ENCODE assay signal across 1 cellular context in the genomic region with DNA sequence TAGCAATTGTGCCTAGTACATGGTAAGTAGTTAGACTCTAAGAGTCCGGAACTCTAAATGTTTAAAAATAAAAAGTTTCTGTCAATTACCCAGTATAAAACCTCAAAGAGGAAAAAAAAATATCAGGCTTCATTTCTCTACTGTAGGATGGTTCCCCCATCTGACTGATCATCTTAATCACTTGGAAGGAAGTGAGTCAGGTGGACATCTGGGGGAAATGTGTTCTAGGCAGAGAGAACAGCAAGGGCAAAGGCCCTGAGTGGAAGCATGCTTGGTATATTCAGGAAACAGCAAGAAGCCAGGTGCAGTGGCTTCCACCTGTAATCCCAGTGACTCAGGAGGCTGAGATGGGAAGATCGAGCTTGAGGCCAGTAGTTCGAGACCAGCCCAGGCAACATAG.
A peak's percentile ranks its signal among the peaks of the same experiment; 100 is the strongest.
TF ChIP-seq lines count a peak whose summit lies in the region.

No MANE protein-coding gene starts in this region.

TF ChIP-seq in K562, 482 proteins besides CTCF, POLR2A, EP300 and RAD21:
- TF ChIP-seq CBX2 (IDR thresholded peaks at IDR 0.05; ENCODE audit: insufficient read depth, low read length, poor library complexity, severe bottlenecking) = no peak
- 0 out of 2 replicates have a peak, but pooled peaks have one; percentile 19 for TF ChIP-seq FOSL1 (tag; conservative IDR thresholded peaks at IDR 0.05)
